Comparison of ENCODE assay signal across 32 cellular contexts in genomic region chr20:6037082-6037481, GRCh38. TPM values are rescaled to one million over a fixed set of nuclear protein-coding genes. Genes with fewer than 3 reads are reported as not detected.
"Had no signal": no experiment of that assay in that cellular context is flagged by ENCODE, and none has a peak within 500 bp of the region (broad histone marks: within the 10 kb centered on the region; RNA-seq: fewer than 3 reads in every experiment).

No MANE protein-coding gene starts in this region.

- H3K27ac ChIP-seq: ascending aorta, breast epithelium, esophagus muscularis mucosa, foreskin keratinocyte, gastrocnemius medialis had no signal

- H3K4me3 ChIP-seq: ascending aorta, breast epithelium, esophagus muscularis mucosa, gastrocnemius medialis, heart right ventricle had no signal

- H3K27ac Mint-ChIP-seq: activated CD4-positive, alpha-beta memory T cell treated with anti-CD3 and anti-CD28 coated beads, Interleukin-2, amount 10 ng/mL, durations not matched to agents 7 days and 5 days; activated CD4-positive, alpha-beta T cell treated with anti-CD3 and anti-CD28 coated beads for 36 hours; activated CD4-positive, alpha-beta T cell treated with anti-CD3 and anti-CD28 coated beads, Interleukin-2, amount 10 ng/mL, durations not matched to agents 24 days and 14 days; activated naive CD4-positive, alpha-beta T cell treated with anti-CD3 and anti-CD28 coated beads, Interleukin-2, amount 10 ng/mL, durations not matched to agents 7 days and 5 days; activated naive CD4-positive, alpha-beta T cell treated with anti-CD3 and anti-CD28 coated beads, Interleukin-2, amount 50 U/mL, for 72 hours; activated naive CD8-positive, alpha-beta T cell treated with anti-CD3 and anti-CD28 coated beads, Interleukin-2, amount 10 ng/mL, durations not matched to agents 7 days and 5 days; activated T-cell treated with anti-CD3 and anti-CD28 coated beads, Interleukin-2, amount 50 U/mL, for 24 hours; activated T-cell treated with anti-CD3 and anti-CD28 coated beads, Interleukin-2, amount 50 U/mL, for 72 hours; brain; effector memory CD8-positive, alpha-beta T cell had no signal

- H3K9me3 Mint-ChIP-seq: activated CD4-positive, alpha-beta memory T cell treated with anti-CD3 and anti-CD28 coated beads, Interleukin-2, amount 10 ng/mL, durations not matched to agents 7 days and 5 days; activated CD4-positive, alpha-beta T cell treated with anti-CD3 and anti-CD28 coated beads, Interleukin-2, amount 10 ng/mL, durations not matched to agents 24 days and 14 days; activated naive CD4-positive, alpha-beta T cell treated with anti-CD3 and anti-CD28 coated beads, Interleukin-2, amount 10 ng/mL, durations not matched to agents 7 days and 5 days; activated naive CD4-positive, alpha-beta T cell treated with anti-CD3 and anti-CD28 coated beads, Interleukin-2, amount 50 U/mL, for 72 hours; activated naive CD8-positive, alpha-beta T cell treated with anti-CD3 and anti-CD28 coated beads, Interleukin-2, amount 10 ng/mL, durations not matched to agents 7 days and 5 days; activated T-cell treated with anti-CD3 and anti-CD28 coated beads, Interleukin-2, amount 50 U/mL, for 24 hours; activated T-cell treated with anti-CD3 and anti-CD28 coated beads, Interleukin-2, amount 50 U/mL, for 72 hours; effector memory CD8-positive, alpha-beta T cell had no signal

- H3K4me1 ChIP-seq: ascending aorta, breast epithelium, foreskin keratinocyte had no signal

- ATAC-seq: activated CD4-positive, alpha-beta T cell treated with anti-CD3 and anti-CD28 coated beads for 36 hours; activated naive CD4-positive, alpha-beta T cell treated with anti-CD3 and anti-CD28 coated beads, Interleukin-2, amount 50 U/mL, for 72 hours; activated T-cell treated with anti-CD3 and anti-CD28 coated beads, Interleukin-2, amount 50 U/mL, for 72 hours; effector memory CD8-positive, alpha-beta T cell; foreskin keratinocyte; gastrocnemius medialis; heart right ventricle had no signal

- DNase-seq: activated CD4-positive, alpha-beta memory T cell treated with anti-CD3 and anti-CD28 coated beads, Interleukin-2, amount 10 ng/mL, durations not matched to agents 7 days and 5 days; activated CD4-positive, alpha-beta T cell treated with anti-CD3 and anti-CD28 coated beads for 36 hours; activated CD4-positive, alpha-beta T cell treated with anti-CD3 and anti-CD28 coated beads, Interleukin-2, amount 10 ng/mL, durations not matched to agents 24 days and 14 days; activated CD4-positive, alpha-beta T cell treated with anti-CD3 and anti-CD28 coated beads, Interleukin-2, amount 50 U/mL, for 4 hours; activated CD4-positive, CD25-positive, alpha-beta regulatory T cell; activated CD4-positive, CD25-positive, alpha-beta regulatory T cell treated with anti-CD3 and anti-CD28 coated beads, Interleukin-2, amount 50 U/mL, for 72 hours; activated CD8-positive, alpha-beta memory T cell treated with anti-CD3 and anti-CD28 coated beads, Interleukin-2, amount 50 U/mL, for 48 hours; activated gamma-delta T cell; activated naive CD4-positive, alpha-beta T cell; activated naive CD4-positive, alpha-beta T cell treated with anti-CD3 and anti-CD28 coated beads, Interleukin-2, amount 10 ng/mL, durations not matched to agents 7 days and 5 days; activated naive CD8-positive, alpha-beta T cell treated with anti-CD3 and anti-CD28 coated beads, Interleukin-2, amount 10 ng/mL, durations not matched to agents 7 days and 5 days; activated T-cell treated with anti-CD3 and anti-CD28 coated beads for 4 hours; activated T-cell treated with anti-CD3 and anti-CD28 coated beads, Interleukin-2, amount 50 U/mL, for 24 hours; activated T-cell treated with anti-CD3 and anti-CD28 coated beads, Interleukin-2, amount 50 U/mL, for 72 hours; caudate nucleus; cortex of kidney; dermis blood vessel endothelial cell; effector CD4-positive, alpha-beta T cell; effector memory CD8-positive, alpha-beta T cell; erythroblast; foreskin keratinocyte; gastrocnemius medialis; glutamatergic neuron; heart right ventricle; T-helper 2 cell had no signal

- H3K4me3 Mint-ChIP-seq: activated CD4-positive, alpha-beta memory T cell treated with anti-CD3 and anti-CD28 coated beads, Interleukin-2, amount 10 ng/mL, durations not matched to agents 7 days and 5 days; activated CD4-positive, alpha-beta T cell treated with anti-CD3 and anti-CD28 coated beads for 36 hours; activated CD4-positive, alpha-beta T cell treated with anti-CD3 and anti-CD28 coated beads, Interleukin-2, amount 10 ng/mL, durations not matched to agents 24 days and 14 days; activated naive CD4-positive, alpha-beta T cell treated with anti-CD3 and anti-CD28 coated beads, Interleukin-2, amount 10 ng/mL, durations not matched to agents 7 days and 5 days; activated naive CD8-positive, alpha-beta T cell treated with anti-CD3 and anti-CD28 coated beads, Interleukin-2, amount 10 ng/mL, durations not matched to agents 7 days and 5 days; activated T-cell treated with anti-CD3 and anti-CD28 coated beads, Interleukin-2, amount 50 U/mL, for 24 hours; activated T-cell treated with anti-CD3 and anti-CD28 coated beads, Interleukin-2, amount 50 U/mL, for 72 hours; brain; effector memory CD8-positive, alpha-beta T cell had no signal

- H3K27me3 ChIP-seq: ascending aorta, breast epithelium, esophagus muscularis mucosa, foreskin keratinocyte, gastrocnemius medialis, heart right ventricle had no signal

- H3K27me3 Mint-ChIP-seq: activated CD4-positive, alpha-beta memory T cell treated with anti-CD3 and anti-CD28 coated beads, Interleukin-2, amount 10 ng/mL, durations not matched to agents 7 days and 5 days; activated CD4-positive, alpha-beta T cell treated with anti-CD3 and anti-CD28 coated beads for 36 hours; activated CD4-positive, alpha-beta T cell treated with anti-CD3 and anti-CD28 coated beads, Interleukin-2, amount 10 ng/mL, durations not matched to agents 24 days and 14 days; activated naive CD4-positive, alpha-beta T cell treated with anti-CD3 and anti-CD28 coated beads, Interleukin-2, amount 10 ng/mL, durations not matched to agents 7 days and 5 days; activated naive CD8-positive, alpha-beta T cell treated with anti-CD3 and anti-CD28 coated beads, Interleukin-2, amount 10 ng/mL, durations not matched to agents 7 days and 5 days; activated T-cell treated with anti-CD3 and anti-CD28 coated beads, Interleukin-2, amount 50 U/mL, for 24 hours; brain; effector memory CD8-positive, alpha-beta T cell had no signal

- H3K9me3 ChIP-seq: ascending aorta, breast epithelium, esophagus muscularis mucosa, gastrocnemius medialis, heart right ventricle had no signal

- H3K36me3 ChIP-seq: breast epithelium had no signal

RNA-seq across cellular contexts. Expression of gene LRRN4, which starts 16.8 kb away (rescaled TPM):
- total RNA-seq: activated CD4-positive, alpha-beta memory T cell treated with anti-CD3 and anti-CD28 coated beads, Interleukin-2, amount 10 ng/mL, durations not matched to agents 7 days and 5 days; activated CD4-positive, alpha-beta T cell treated with anti-CD3 and anti-CD28 coated beads, Interleukin-2, amount 10 ng/mL, durations not matched to agents 24 days and 14 days; activated naive CD4-positive, alpha-beta T cell treated with anti-CD3 and anti-CD28 coated beads, Interleukin-2, amount 50 U/mL, for 72 hours; activated naive CD8-positive, alpha-beta T cell treated with anti-CD3 and anti-CD28 coated beads, Interleukin-2, amount 10 ng/mL, durations not matched to agents 7 days and 5 days; activated T-cell treated with anti-CD3 and anti-CD28 coated beads, Interleukin-2, amount 50 U/mL, for 72 hours; ascending aorta; chondrocyte; gastrocnemius medialis; T-helper 1 cell treated with Interleukin-12 subunit alpha and Interleukin-12 subunit beta and Interleukin-4 antibody, amounts not matched to agents 30 ng/mL and 1 ng/mL, for 36 hours had no signal
